31 cellular contexts compared by ENCODE assay signal in genomic region chr11:78986305-78986704, GRCh38.
"Had no signal": no experiment of that assay in that cellular context is flagged by ENCODE, and none has a peak within 500 bp of the region (broad histone marks: within the 10 kb centered on the region; RNA-seq: fewer than 3 reads in every experiment).

No MANE protein-coding gene starts in this region.

- H3K9me3 Mint-ChIP-seq: natural killer cell treated with Interleukin-12 subunit alpha and Interleukin-12 subunit beta and Interleukin-15 and Interleukin-18, amount 100 ng/mL, for 72 hours; neural progenitor cell; stimulated activated memory B cell treated with anti-CD40 and anti-IgM and Interleukin-4, amounts not matched to agents 10 μg/mL and 1 μg/mL and 100 μg/mL, for 72 hours; stimulated activated naive CD8-positive, alpha-beta T cell treated with anti-CD3 and anti-CD28 coated beads, Interleukin-15, amount 100 ng/mL, for 72 hours; type B pancreatic cell had no signal

- H3K4me1 ChIP-seq: parathyroid adenoma, psoas muscle, spleen, suprapubic skin, tibial artery, transverse colon, upper lobe of right lung, uterus had no signal

- H3K4me2 ChIP-seq: neural progenitor cell, smooth muscle cell had no signal

- ATAC-seq: naive thymus-derived CD8-positive, alpha-beta T cell; natural killer cell treated with Interleukin-12 subunit alpha and Interleukin-12 subunit beta and Interleukin-15 and Interleukin-18, amount 100 ng/mL, for 72 hours; psoas muscle; right cardiac atrium; sciatic nerve; stimulated activated memory B cell treated with anti-CD40 and anti-IgM and Interleukin-4, amounts not matched to agents 10 μg/mL and 1 μg/mL and 100 μg/mL, for 72 hours; stimulated activated naive CD8-positive, alpha-beta T cell treated with anti-CD3 and anti-CD28 coated beads, Interleukin-15, amount 100 ng/mL, for 72 hours; stimulated activated naive CD8-positive, alpha-beta T cell treated with anti-CD3 and anti-CD28 coated beads, Interleukin-15, Interleukin-2, amounts not matched to agents 100 U/mL and 50 U/mL, for 24 hours; upper lobe of right lung had no signal

- DNase-seq: naive thymus-derived CD8-positive, alpha-beta T cell; occipital lobe; ovary; posterior cingulate gyrus; psoas muscle; right cardiac atrium; spleen; stimulated activated CD4-positive, alpha-beta T cell treated with anti-CD3 and anti-CD28 coated beads, Interleukin-12 subunit alpha, Interleukin-12 subunit beta, amount 100 ng/mL, for 4 hours; stimulated activated CD4-positive, alpha-beta T cell treated with anti-CD3 and anti-CD28 coated beads, Interleukin-1b, Interleukin-23, amount 100 ng/mL, for 48 hours; stimulated activated CD4-positive, alpha-beta T cell treated with anti-CD3 and anti-CD28 coated beads, Interleukin-4, amount 100 ng/mL, for 1 hour; stimulated activated CD4-positive, alpha-beta T cell treated with anti-CD3 and anti-CD28 coated beads, Interleukin-4, amount 100 ng/mL, for 4 hours; stimulated activated CD8-positive, alpha-beta memory T cell treated with anti-CD3 and anti-CD28 coated beads, Interleukin-4, amount 100 ng/mL, for 48 hours; stimulated activated naive CD4-positive, alpha-beta T cell; stimulated activated naive CD8-positive, alpha-beta T cell treated with anti-CD3 and anti-CD28 coated beads, Interleukin-15, amount 100 ng/mL, for 72 hours; stimulated activated naive CD8-positive, alpha-beta T cell treated with anti-CD3 and anti-CD28 coated beads, Interleukin-15, Interleukin-2, amounts not matched to agents 100 U/mL and 50 U/mL, for 24 hours; substantia nigra; testis; tibial artery; transverse colon; upper lobe of right lung; uterus had no signal

- H3K4me1 Mint-ChIP-seq: naive thymus-derived CD8-positive, alpha-beta T cell; stimulated activated memory B cell treated with anti-CD40 and anti-IgM and Interleukin-4, amounts not matched to agents 10 μg/mL and 1 μg/mL and 100 μg/mL, for 72 hours; stimulated activated naive CD8-positive, alpha-beta T cell treated with anti-CD3 and anti-CD28 coated beads, Interleukin-15, amount 100 ng/mL, for 72 hours had no signal

- H3K36me3 Mint-ChIP-seq: naive thymus-derived CD8-positive, alpha-beta T cell; natural killer cell treated with Interleukin-12 subunit alpha and Interleukin-12 subunit beta and Interleukin-15 and Interleukin-18, amount 100 ng/mL, for 72 hours; neural progenitor cell; stimulated activated memory B cell treated with anti-CD40 and anti-IgM and Interleukin-4, amounts not matched to agents 10 μg/mL and 1 μg/mL and 100 μg/mL, for 72 hours had no signal

- H3K4me3 Mint-ChIP-seq: naive thymus-derived CD8-positive, alpha-beta T cell; natural killer cell treated with Interleukin-12 subunit alpha and Interleukin-12 subunit beta and Interleukin-15 and Interleukin-18, amount 100 ng/mL, for 72 hours; neural progenitor cell; stimulated activated memory B cell treated with anti-CD40 and anti-IgM and Interleukin-4, amounts not matched to agents 10 μg/mL and 1 μg/mL and 100 μg/mL, for 72 hours; stimulated activated naive CD8-positive, alpha-beta T cell treated with anti-CD3 and anti-CD28 coated beads, Interleukin-15, amount 100 ng/mL, for 72 hours; type B pancreatic cell had no signal

- H2AFZ ChIP-seq: neural progenitor cell, parathyroid adenoma had no signal

- H3K27ac Mint-ChIP-seq: naive thymus-derived CD8-positive, alpha-beta T cell; natural killer cell treated with Interleukin-12 subunit alpha and Interleukin-12 subunit beta and Interleukin-15 and Interleukin-18, amount 100 ng/mL, for 72 hours; neural progenitor cell; progenitor cell of endocrine pancreas; stimulated activated memory B cell treated with anti-CD40 and anti-IgM and Interleukin-4, amounts not matched to agents 10 μg/mL and 1 μg/mL and 100 μg/mL, for 72 hours; stimulated activated naive CD8-positive, alpha-beta T cell treated with anti-CD3 and anti-CD28 coated beads, Interleukin-15, amount 100 ng/mL, for 72 hours; type B pancreatic cell had no signal

- H3K36me3 ChIP-seq: neural progenitor cell, ovary, spleen, suprapubic skin, tibial artery, transverse colon, upper lobe of right lung, uterus had no signal

- H3K27me3 ChIP-seq: neural progenitor cell, ovary, suprapubic skin, testis, tibial artery, transverse colon, upper lobe of right lung, uterus had no signal

- H3K27me3 Mint-ChIP-seq: natural killer cell treated with Interleukin-12 subunit alpha and Interleukin-12 subunit beta and Interleukin-15 and Interleukin-18, amount 100 ng/mL, for 72 hours; progenitor cell of endocrine pancreas; stimulated activated memory B cell treated with anti-CD40 and anti-IgM and Interleukin-4, amounts not matched to agents 10 μg/mL and 1 μg/mL and 100 μg/mL, for 72 hours; type B pancreatic cell had no signal

- H3K9me3 ChIP-seq: ovary, psoas muscle, spleen, suprapubic skin, testis, tibial artery, transverse colon, upper lobe of right lung, uterus had no signal

- H3K27ac ChIP-seq: neural progenitor cell, ovary, parathyroid adenoma, psoas muscle, skin epidermis, spleen, suprapubic skin, testis, tibial artery, transverse colon, upper lobe of right lung, uterus had no signal

- H3K4me3 ChIP-seq: neural progenitor cell, ovary, psoas muscle, skin epidermis, smooth muscle cell, spleen, suprapubic skin, testis, tibial artery, transverse colon, upper lobe of right lung, uterus had no signal

- H3K9ac ChIP-seq: neural progenitor cell, parathyroid adenoma had no signal

- H3K79me2 ChIP-seq: parathyroid adenoma had no signal
